1 cellular context compared by ENCODE assay signal in the genomic region with DNA sequence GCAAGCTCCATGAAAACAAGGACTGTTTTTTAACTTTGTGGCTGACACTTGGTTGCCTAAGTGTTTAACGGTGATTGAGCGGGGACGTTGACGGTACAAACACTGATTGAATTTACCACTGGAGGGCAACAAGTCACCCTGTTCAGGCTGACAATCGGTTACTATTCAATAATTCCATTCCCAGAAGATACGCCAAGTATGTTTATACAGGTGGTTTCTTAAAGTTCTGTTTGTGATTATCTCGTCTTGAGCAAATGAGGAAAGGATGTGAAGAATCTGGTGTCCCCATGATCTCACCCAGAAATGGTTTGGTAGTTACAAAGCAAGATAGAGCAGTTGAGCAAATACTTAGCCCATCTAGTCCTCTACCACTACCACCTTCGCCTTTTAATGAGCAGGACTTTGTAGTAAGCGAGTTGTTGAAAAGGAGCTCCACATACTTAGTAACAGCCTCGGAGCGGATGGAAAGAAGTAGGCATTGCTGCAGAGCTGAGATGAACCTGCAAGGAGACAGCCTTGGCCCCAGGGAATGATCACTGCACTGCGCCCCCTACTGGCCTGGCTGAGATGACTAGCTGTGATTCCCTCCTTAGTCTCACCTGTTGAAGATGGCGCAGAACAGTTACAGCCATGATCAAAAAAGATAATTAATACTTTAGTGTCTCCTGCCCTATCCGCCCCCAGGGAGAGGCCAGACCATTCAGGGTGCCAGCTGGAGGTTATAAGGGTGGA.
TF ChIP-seq lines count a peak whose summit lies in the region.

No MANE protein-coding gene starts in this region.

TF ChIP-seq in K562, 482 proteins besides CTCF, POLR2A, EP300 and RAD21 (continued from another document and continues in another):
- TF ChIP-seq, protein P1, sequence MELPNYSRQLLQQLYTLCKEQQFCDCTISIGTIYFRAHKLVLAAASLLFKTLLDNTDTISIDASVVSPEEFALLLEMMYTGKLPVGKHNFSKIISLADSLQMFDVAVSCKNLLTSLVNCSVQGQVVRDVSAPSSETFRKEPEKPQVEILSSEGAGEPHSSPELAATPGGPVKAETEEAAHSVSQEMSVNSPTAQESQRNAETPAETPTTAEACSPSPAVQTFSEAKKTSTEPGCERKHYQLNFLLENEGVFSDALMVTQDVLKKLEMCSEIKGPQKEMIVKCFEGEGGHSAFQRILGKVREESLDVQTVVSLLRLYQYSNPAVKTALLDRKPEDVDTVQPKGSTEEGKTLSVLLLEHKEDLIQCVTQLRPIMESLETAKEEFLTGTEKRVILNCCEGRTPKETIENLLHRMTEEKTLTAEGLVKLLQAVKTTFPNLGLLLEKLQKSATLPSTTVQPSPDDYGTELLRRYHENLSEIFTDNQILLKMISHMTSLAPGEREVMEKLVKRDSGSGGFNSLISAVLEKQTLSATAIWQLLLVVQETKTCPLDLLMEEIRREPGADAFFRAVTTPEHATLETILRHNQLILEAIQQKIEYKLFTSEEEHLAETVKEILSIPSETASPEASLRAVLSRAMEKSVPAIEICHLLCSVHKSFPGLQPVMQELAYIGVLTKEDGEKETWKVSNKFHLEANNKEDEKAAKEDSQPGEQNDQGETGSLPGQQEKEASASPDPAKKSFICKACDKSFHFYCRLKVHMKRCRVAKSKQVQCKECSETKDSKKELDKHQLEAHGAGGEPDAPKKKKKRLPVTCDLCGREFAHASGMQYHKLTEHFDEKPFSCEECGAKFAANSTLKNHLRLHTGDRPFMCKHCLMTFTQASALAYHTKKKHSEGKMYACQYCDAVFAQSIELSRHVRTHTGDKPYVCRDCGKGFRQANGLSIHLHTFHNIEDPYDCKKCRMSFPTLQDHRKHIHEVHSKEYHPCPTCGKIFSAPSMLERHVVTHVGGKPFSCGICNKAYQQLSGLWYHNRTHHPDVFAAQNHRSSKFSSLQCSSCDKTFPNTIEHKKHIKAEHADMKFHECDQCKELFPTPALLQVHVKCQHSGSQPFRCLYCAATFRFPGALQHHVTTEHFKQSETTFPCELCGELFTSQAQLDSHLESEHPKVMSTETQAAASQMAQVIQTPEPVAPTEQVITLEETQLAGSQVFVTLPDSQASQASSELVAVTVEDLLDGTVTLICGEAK (IDR thresholded peaks at IDR 0.05): no peak
- TF ChIP-seq, protein P1 (CRISPR knock-in tag; IDR thresholded peaks at IDR 0.05): no peak
- no peak for TF ChIP-seq ZNF77 (CRISPR knock-in tag; IDR thresholded peaks at IDR 0.05)
- TF ChIP-seq NUFIP1 (IDR thresholded peaks at IDR 0.05; ENCODE audit: partially characterized antibody): no peak
- no peak for TF ChIP-seq ZNF408 (CRISPR knock-in tag; IDR thresholded peaks at IDR 0.05; ENCODE audit: low read depth)
- no peak for TF ChIP-seq ZNF347 (CRISPR knock-in tag; IDR thresholded peaks at IDR 0.05; ENCODE audit: low read depth)
- no peak for TF ChIP-seq PPARD (CRISPR knock-in tag; IDR thresholded peaks at IDR 0.05)
- no peak for TF ChIP-seq MED1 (CRISPR knock-in tag; IDR thresholded peaks at IDR 0.05; ENCODE audit: borderline replicate concordance)
- TF ChIP-seq HNRNPK (IDR thresholded peaks at IDR 0.05; ENCODE audit: low read depth, low read length, poor library complexity, severe bottlenecking): no peak
- TF ChIP-seq, protein P2, sequence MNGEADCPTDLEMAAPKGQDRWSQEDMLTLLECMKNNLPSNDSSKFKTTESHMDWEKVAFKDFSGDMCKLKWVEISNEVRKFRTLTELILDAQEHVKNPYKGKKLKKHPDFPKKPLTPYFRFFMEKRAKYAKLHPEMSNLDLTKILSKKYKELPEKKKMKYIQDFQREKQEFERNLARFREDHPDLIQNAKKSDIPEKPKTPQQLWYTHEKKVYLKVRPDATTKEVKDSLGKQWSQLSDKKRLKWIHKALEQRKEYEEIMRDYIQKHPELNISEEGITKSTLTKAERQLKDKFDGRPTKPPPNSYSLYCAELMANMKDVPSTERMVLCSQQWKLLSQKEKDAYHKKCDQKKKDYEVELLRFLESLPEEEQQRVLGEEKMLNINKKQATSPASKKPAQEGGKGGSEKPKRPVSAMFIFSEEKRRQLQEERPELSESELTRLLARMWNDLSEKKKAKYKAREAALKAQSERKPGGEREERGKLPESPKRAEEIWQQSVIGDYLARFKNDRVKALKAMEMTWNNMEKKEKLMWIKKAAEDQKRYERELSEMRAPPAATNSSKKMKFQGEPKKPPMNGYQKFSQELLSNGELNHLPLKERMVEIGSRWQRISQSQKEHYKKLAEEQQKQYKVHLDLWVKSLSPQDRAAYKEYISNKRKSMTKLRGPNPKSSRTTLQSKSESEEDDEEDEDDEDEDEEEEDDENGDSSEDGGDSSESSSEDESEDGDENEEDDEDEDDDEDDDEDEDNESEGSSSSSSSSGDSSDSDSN (IDR thresholded peaks at IDR 0.05; ENCODE audit: borderline replicate concordance in 1 of 2, low read depth in 2 of 2, low read length in 2 of 2): no peak
- TF ChIP-seq BRCA1 (IDR thresholded peaks at IDR 0.05): no peak
- TF ChIP-seq BRCA1 (CRISPR knock-in tag; IDR thresholded peaks at IDR 0.05): no peak
- no peak for TF ChIP-seq NR1H2 (CRISPR knock-in tag; IDR thresholded peaks at IDR 0.05)
- TF ChIP-seq, protein P3, sequence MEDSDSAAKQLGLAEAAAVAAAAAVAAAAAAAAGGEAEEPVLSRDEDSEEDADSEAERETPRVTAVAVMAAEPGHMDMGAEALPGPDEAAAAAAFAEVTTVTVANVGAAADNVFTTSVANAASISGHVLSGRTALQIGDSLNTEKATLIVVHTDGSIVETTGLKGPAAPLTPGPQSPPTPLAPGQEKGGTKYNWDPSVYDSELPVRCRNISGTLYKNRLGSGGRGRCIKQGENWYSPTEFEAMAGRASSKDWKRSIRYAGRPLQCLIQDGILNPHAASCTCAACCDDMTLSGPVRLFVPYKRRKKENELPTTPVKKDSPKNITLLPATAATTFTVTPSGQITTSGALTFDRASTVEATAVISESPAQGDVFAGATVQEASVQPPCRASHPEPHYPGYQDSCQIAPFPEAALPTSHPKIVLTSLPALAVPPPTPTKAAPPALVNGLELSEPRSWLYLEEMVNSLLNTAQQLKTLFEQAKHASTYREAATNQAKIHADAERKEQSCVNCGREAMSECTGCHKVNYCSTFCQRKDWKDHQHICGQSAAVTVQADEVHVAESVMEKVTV (CRISPR knock-in tag; IDR thresholded peaks at IDR 0.05): peak; percentile 29; the same call in 1 of the 2 replicates
- TF ChIP-seq NCOR1 (IDR thresholded peaks at IDR 0.05): no peak
- TF ChIP-seq BRD4 (IDR thresholded peaks at IDR 0.05): no peak
- TF ChIP-seq FOXM1 (IDR thresholded peaks at IDR 0.05; ENCODE audit: low read depth): no peak
- TF ChIP-seq FOXM1 (CRISPR knock-in tag; IDR thresholded peaks at IDR 0.05; ENCODE audit: low read depth): no peak
- TF ChIP-seq LCOR (CRISPR knock-in tag; IDR thresholded peaks at IDR 0.05): no peak
- TF ChIP-seq RBM15 (IDR thresholded peaks at IDR 0.05; ENCODE audit: insufficient read depth, low read length): no peak
- TF ChIP-seq KLF16 (IDR thresholded peaks at IDR 0.05): peak; percentile 67
- no peak for TF ChIP-seq KAT8 (IDR thresholded peaks at IDR 0.05; ENCODE audit: low read depth)
- TF ChIP-seq MAFK (IDR thresholded peaks at IDR 0.05; ENCODE audit: low read length): 0 out of 2 replicates have a peak, but pooled peaks have one; percentile 14
- TF ChIP-seq ZNF124 (CRISPR knock-in tag; IDR thresholded peaks at IDR 0.05): no peak
- no peak for TF ChIP-seq ZNF121 (CRISPR knock-in tag; conservative IDR thresholded peaks at IDR 0.05)
- TF ChIP-seq EWSR1 (IDR thresholded peaks at IDR 0.05; ENCODE audit: borderline replicate concordance, low read depth, partially characterized antibody): no peak
- TF ChIP-seq ZNF717 (CRISPR knock-in tag; IDR thresholded peaks at IDR 0.05): no peak
- no peak for TF ChIP-seq RBM22 (IDR thresholded peaks at IDR 0.05; ENCODE audit: low read depth, low read length, poor library complexity, severe bottlenecking)
- no peak for TF ChIP-seq ZNF431 (CRISPR knock-in tag; IDR thresholded peaks at IDR 0.05)
- TF ChIP-seq, protein P4, sequence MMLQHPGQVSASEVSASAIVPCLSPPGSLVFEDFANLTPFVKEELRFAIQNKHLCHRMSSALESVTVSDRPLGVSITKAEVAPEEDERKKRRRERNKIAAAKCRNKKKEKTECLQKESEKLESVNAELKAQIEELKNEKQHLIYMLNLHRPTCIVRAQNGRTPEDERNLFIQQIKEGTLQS (IDR thresholded peaks at IDR 0.05): no peak
- TF ChIP-seq, protein P4 (CRISPR knock-in tag; conservative IDR thresholded peaks at IDR 0.05): no peak
- TF ChIP-seq, protein P5, sequence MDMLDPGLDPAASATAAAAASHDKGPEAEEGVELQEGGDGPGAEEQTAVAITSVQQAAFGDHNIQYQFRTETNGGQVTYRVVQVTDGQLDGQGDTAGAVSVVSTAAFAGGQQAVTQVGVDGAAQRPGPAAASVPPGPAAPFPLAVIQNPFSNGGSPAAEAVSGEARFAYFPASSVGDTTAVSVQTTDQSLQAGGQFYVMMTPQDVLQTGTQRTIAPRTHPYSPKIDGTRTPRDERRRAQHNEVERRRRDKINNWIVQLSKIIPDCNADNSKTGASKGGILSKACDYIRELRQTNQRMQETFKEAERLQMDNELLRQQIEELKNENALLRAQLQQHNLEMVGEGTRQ (CRISPR knock-in tag; IDR thresholded peaks at IDR 0.05): no peak
- TF ChIP-seq ILF3 (IDR thresholded peaks at IDR 0.05; ENCODE audit: borderline replicate concordance): no peak
- TF ChIP-seq NR3C1 (CRISPR knock-in tag; IDR thresholded peaks at IDR 0.05): no peak
- no peak for TF ChIP-seq ERF (CRISPR knock-in tag; IDR thresholded peaks at IDR 0.05)
- no peak for TF ChIP-seq HDGF (IDR thresholded peaks at IDR 0.05)
- TF ChIP-seq MYC (IDR thresholded peaks at IDR 0.05; ENCODE audit: low read depth, low read length): no peak; the same call in 1 of the 2 replicates
- no peak for TF ChIP-seq MYC (CRISPR knock-in tag; IDR thresholded peaks at IDR 0.05; ENCODE audit: borderline replicate concordance, low read depth)
- TF ChIP-seq MAFF (IDR thresholded peaks at IDR 0.05; ENCODE audit: low read length): no peak; the same call in 1 of the 2 replicates
- TF ChIP-seq, protein P6, sequence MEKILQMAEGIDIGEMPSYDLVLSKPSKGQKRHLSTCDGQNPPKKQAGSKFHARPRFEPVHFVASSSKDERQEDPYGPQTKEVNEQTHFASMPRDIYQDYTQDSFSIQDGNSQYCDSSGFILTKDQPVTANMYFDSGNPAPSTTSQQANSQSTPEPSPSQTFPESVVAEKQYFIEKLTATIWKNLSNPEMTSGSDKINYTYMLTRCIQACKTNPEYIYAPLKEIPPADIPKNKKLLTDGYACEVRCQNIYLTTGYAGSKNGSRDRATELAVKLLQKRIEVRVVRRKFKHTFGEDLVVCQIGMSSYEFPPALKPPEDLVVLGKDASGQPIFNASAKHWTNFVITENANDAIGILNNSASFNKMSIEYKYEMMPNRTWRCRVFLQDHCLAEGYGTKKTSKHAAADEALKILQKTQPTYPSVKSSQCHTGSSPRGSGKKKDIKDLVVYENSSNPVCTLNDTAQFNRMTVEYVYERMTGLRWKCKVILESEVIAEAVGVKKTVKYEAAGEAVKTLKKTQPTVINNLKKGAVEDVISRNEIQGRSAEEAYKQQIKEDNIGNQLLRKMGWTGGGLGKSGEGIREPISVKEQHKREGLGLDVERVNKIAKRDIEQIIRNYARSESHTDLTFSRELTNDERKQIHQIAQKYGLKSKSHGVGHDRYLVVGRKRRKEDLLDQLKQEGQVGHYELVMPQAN (IDR thresholded peaks at IDR 0.05; ENCODE audit: borderline replicate concordance): no peak
- no peak; the same call in 1 of the 2 replicates for TF ChIP-seq CEBPG (CRISPR knock-in tag; IDR thresholded peaks at IDR 0.05)
- no peak for TF ChIP-seq CEBPG (tag; conservative IDR thresholded peaks at IDR 0.05 in 1 of 2, IDR thresholded peaks at IDR 0.05 in 1 of 2)
- peak; percentile 40; the same call in 1 of the 2 replicates for TF ChIP-seq ATF7 (IDR thresholded peaks at IDR 0.05)
- TF ChIP-seq PRPF4 (IDR thresholded peaks at IDR 0.05; ENCODE audit: insufficient read depth, low read depth, low read length, poor library complexity, severe bottlenecking): no peak
- TF ChIP-seq MCM3 (IDR thresholded peaks at IDR 0.05): no peak
- TF ChIP-seq PTRF (tag; IDR thresholded peaks at IDR 0.05): no peak
- TF ChIP-seq, protein P7, sequence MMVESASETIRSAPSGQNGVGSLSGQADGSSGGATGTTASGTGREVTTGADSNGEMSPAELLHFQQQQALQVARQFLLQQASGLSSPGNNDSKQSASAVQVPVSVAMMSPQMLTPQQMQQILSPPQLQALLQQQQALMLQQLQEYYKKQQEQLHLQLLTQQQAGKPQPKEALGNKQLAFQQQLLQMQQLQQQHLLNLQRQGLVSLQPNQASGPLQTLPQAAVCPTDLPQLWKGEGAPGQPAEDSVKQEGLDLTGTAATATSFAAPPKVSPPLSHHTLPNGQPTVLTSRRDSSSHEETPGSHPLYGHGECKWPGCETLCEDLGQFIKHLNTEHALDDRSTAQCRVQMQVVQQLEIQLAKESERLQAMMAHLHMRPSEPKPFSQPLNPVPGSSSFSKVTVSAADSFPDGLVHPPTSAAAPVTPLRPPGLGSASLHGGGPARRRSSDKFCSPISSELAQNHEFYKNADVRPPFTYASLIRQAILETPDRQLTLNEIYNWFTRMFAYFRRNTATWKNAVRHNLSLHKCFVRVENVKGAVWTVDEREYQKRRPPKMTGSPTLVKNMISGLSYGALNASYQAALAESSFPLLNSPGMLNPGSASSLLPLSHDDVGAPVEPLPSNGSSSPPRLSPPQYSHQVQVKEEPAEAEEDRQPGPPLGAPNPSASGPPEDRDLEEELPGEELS (CRISPR knock-in tag; IDR thresholded peaks at IDR 0.05; ENCODE audit: borderline replicate concordance): no peak
